27 cellular contexts compared by ENCODE assay signal in the genomic region with DNA sequence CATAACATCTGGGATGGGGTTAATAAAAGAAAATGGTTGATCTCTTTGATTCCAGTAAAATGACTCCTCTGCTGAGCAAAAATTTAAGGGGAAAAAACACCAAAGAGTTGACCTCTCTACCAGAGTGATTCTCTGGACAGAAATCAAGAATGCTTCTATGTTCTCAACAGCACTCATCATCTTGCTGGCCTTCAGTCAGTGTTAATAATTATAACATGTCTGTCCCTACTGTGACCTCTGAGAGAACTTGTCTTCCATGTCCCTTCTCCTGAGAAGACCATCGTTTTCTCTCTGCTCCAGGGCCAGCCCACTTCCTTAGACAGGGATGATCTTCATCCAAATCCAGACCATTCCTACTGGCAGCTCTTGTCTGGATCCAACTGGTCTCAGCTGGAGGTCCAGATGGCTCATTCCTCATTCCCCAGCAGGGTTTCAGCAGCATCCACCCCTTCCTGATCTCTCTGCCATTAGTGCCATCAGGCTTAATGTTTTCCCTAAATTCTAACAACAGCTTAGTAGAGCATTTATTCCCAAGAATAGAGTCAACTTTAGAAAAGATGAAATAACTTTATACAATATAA.
DNase-seq lines count a peak whose midpoint lies in the region; ATAC-seq and TF ChIP-seq lines count a peak whose summit lies in the region.
"Had no signal": no experiment of that assay in that cellular context is flagged by ENCODE, and none has a peak within 500 bp of the region (broad histone marks: within the 10 kb centered on the region; RNA-seq: fewer than 3 reads in every experiment).

No MANE protein-coding gene starts in this region.

- no peaks in the 10 kb centered on the region for H3K36me3 ChIP-seq in WERI-Rb-1
- H3K36me3 ChIP-seq in fibroblast of lung (ENCODE audit: control insufficient read depth, insufficient read depth, low read length): no peaks in the 10 kb centered on the region
- no peaks in the 10 kb centered on the region for H3K36me3 ChIP-seq in gastrocnemius medialis
- H3K36me3 ChIP-seq: BE2C, pancreas, right lobe of liver, SJCRH30, transverse colon had no signal

- H3K79me2 ChIP-seq in fibroblast of lung (ENCODE audit: control insufficient read depth, insufficient read depth, low read length): no peaks in the 10 kb centered on the region

- peak overlapping the region; percentile 50 for H2AFZ ChIP-seq in fibroblast of lung (ENCODE audit: low read length)

- H3K4me1 ChIP-seq in fibroblast of lung (ENCODE audit: control insufficient read depth, extremely low read depth, insufficient read depth, low read length) (no peaks in the 10 kb centered on the region), gastrocnemius medialis (no peaks in the 10 kb centered on the region)
- H3K4me1 ChIP-seq: BE2C, Caco-2, pancreas, right lobe of liver, SJCRH30, transverse colon had no signal

- in situ Hi-C loops in G401 (cut with HindIII; ENCODE audit: low sequenced_read_pairs): no loop called here
- in situ Hi-C loops in gastrocnemius medialis (cut with MboI; ENCODE audit: low sequenced_read_pairs in 4 of 4): no loop called here

- H3K27ac ChIP-seq in WERI-Rb-1 (no peak overlapping the region), fibroblast of lung (ENCODE audit: insufficient read depth, low read length) (no peak overlapping the region), gastrocnemius medialis (no peak overlapping the region)
- H3K27ac ChIP-seq: pancreas, right lobe of liver, SJCRH30, transverse colon had no signal

- no peak overlapping the region for H3K4me3 ChIP-seq in WERI-Rb-1 (ENCODE audit: low read depth, low read length)
- no peak overlapping the region for H3K4me3 ChIP-seq in fibroblast of lung (replicated peaks in 1 of 4; ENCODE audit: control extremely low read depth in 1 of 4, insufficient read depth in 1 of 4, low read depth in 3 of 4, low read length in 4 of 4)
- H3K4me3 ChIP-seq in gastrocnemius medialis: no peak overlapping the region
- H3K4me3 ChIP-seq: GM12878, pancreas, right lobe of liver, SJCRH30, transverse colon had no signal

- no peak overlapping the region for H3K9ac ChIP-seq in fibroblast of lung (ENCODE audit: insufficient read depth, low read length)

- peak; percentile 53 for DNase-seq in G401 (ENCODE audit: low spot score)
- DNase-seq in WERI-Rb-1: peak; percentile 17
- peak in 1 of 2 donors; percentile 25 for DNase-seq in fibroblast of lung (ENCODE audit: low read depth in 2 of 2)
- no peak for DNase-seq in sciatic nerve (ENCODE audit: low spot score)
- DNase-seq in T-helper 1 cell: no peak
- no peak for DNase-seq in gastrocnemius medialis
- DNase-seq: activated B cell treated with CpG ODN at 0.5 μM for 24 hours; activated CD8-positive, alpha-beta memory T cell treated with anti-CD3 and anti-CD28 coated beads for 24 hours; activated T-cell treated with anti-CD3 and anti-CD28 coated beads, Interleukin-2, amount 50 U/mL, for 72 hours; BE2C; Caco-2; effector memory CD4-positive, alpha-beta T cell; H9; hippocampal formation; naive B cell; NCI-H1436; pancreas; PC-3; right lobe of liver; SJCRH30; stimulated activated CD4-positive, alpha-beta T cell treated with anti-CD3 and anti-CD28 coated beads, Interleukin-1b, Interleukin-23, amount 100 ng/mL, for 48 hours; stimulated activated naive CD4-positive, alpha-beta T cell; transverse colon had no signal

- no peak for TF ChIP-seq CTCF in WERI-Rb-1 (IDR thresholded peaks at IDR 0.05; ENCODE audit: low read depth, low read length)
- TF ChIP-seq CTCF in fibroblast of lung (conservative IDR thresholded peaks at IDR 0.05 in 1 of 2, IDR thresholded peaks at IDR 0.05 in 1 of 2; ENCODE audit: low read depth in 1 of 2, low read length in 2 of 2): no peak
- no peak for TF ChIP-seq CTCF in gastrocnemius medialis (IDR thresholded peaks at IDR 0.05 in 4 of 5, conservative IDR thresholded peaks at IDR 0.05 in 1 of 5)

- H3K27me3 ChIP-seq in WERI-Rb-1 (ENCODE audit: insufficient read depth, low read depth, severe bottlenecking) (no peaks in the 10 kb centered on the region), fibroblast of lung (ENCODE audit: control insufficient read depth, insufficient read depth, low read length) (no peaks in the 10 kb centered on the region), gastrocnemius medialis (no peaks in the 10 kb centered on the region)
- H3K27me3 ChIP-seq: BE2C, pancreas, right lobe of liver, SJCRH30, transverse colon had no signal

- no peak for TF ChIP-seq POLR2A in gastrocnemius medialis (IDR thresholded peaks at IDR 0.05)

- intact Hi-C loops in sciatic nerve (cut with DNase I) (no loop called here), gastrocnemius medialis (cut with DNase I; ENCODE audit: low total_unique reads) (no loop called here)

- ATAC-seq in sciatic nerve: peak; percentile 30
- no peak for ATAC-seq in HG03432 (IDR thresholded peaks at IDR 0.05; ENCODE audit: unreplicated experiment)
- no peak for ATAC-seq in gastrocnemius medialis
- ATAC-seq in HG03565 (IDR thresholded peaks at IDR 0.05; ENCODE audit: unreplicated experiment): no peak
- ATAC-seq: activated T-cell treated with anti-CD3 and anti-CD28 coated beads, Interleukin-2, amount 50 U/mL, for 72 hours; GM12878; HepG2; pancreas; PC-3; right lobe of liver had no signal

- H3K4me2 ChIP-seq in fibroblast of lung (ENCODE audit: extremely low read depth, insufficient read depth, low read length): no peak overlapping the region

- H4K20me1 ChIP-seq in fibroblast of lung (ENCODE audit: control insufficient read depth, extremely low read depth, insufficient read depth, low read length): no peaks in the 10 kb centered on the region

- no peaks in the 10 kb centered on the region for H3K9me3 ChIP-seq in WERI-Rb-1 (ENCODE audit: severe bottlenecking)
- H3K9me3 ChIP-seq in fibroblast of lung (ENCODE audit: control insufficient read depth, insufficient read depth, low read depth, low read length): no peaks in the 10 kb centered on the region
- no peaks in the 10 kb centered on the region for H3K9me3 ChIP-seq in gastrocnemius medialis
- H3K9me3 ChIP-seq: BE2C, Caco-2, pancreas, right lobe of liver, SJCRH30, transverse colon had no signal

Comparison
In these comparisons a context has a peak if more than half of its experiments do, and no peak if none do; other contexts are left out.
1. DNase-seq: peak in G401 (single experiment) and WERI-Rb-1 (single experiment); none in sciatic nerve (single experiment), T-helper 1 cell (0 of 5) and gastrocnemius medialis (0 of 2).